9 cellular contexts compared by ENCODE assay signal in the genomic region with DNA sequence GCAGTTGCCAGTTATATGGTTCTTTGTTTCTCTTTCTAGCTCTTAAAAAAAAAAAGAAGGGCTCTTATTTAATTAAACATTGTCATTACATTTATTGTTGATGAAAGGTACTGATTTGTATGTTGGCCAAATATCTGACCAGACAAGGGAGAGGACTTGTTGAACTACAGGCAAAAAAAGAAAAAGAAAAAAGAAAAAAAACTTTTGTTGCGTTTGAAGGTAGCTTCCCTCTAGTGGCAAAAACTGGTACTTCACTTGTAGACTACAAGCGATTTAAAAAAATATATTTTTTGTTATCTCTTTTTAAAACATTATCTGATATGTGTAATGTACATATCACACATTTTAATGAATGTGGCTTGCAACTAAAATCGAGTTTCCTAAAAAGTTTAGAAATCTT.
DNase-seq lines count a peak whose midpoint lies in the region; ATAC-seq, FAIRE-seq and TF ChIP-seq lines count a peak whose summit lies in the region.
"Had no signal": no experiment of that assay in that cellular context is flagged by ENCODE, and none has a peak within 500 bp of the region (broad histone marks: within the 10 kb centered on the region; RNA-seq: fewer than 3 reads in every experiment).

No MANE protein-coding gene starts in this region.

- DNase-seq in ELF-1 (ENCODE audit: low read depth, low spot score) (peak; percentile 6), NCI-H146 (lab: John Stamatoyannopoulos, UW) (peak; percentile 21), neural progenitor cell (ENCODE audit: low spot score) (peak; percentile 70), mucosa of gallbladder (ENCODE audit: low spot score) (no peak), G401 (ENCODE audit: low spot score) (no peak)
- DNase-seq in effector memory CD4-positive, alpha-beta T cell = no peak

- FAIRE-seq in colon (lab: Jason Lieb, UNC) = peak; percentile 58

- ATAC-seq in HG02759 (IDR thresholded peaks at IDR 0.05; ENCODE audit: unreplicated experiment) = no peak

- H3K36me3 ChIP-seq in neural progenitor cell = no peaks in the 10 kb centered on the region
- H3K36me3 ChIP-seq in effector memory CD4-positive, alpha-beta T cell (ENCODE audit: control insufficient read depth, insufficient read depth, low read length) = no peaks in the 10 kb centered on the region

- H3K9me3 ChIP-seq in neural progenitor cell (ENCODE audit: low read depth) = no peaks in the 10 kb centered on the region
- no peaks in the 10 kb centered on the region for H3K9me3 ChIP-seq in effector memory CD4-positive, alpha-beta T cell (ENCODE audit: control insufficient read depth, low read length)

- peak; percentile 75 for TF ChIP-seq CTCF in neural progenitor cell (IDR thresholded peaks at IDR 0.05)

- H3K27me3 Mint-ChIP-seq in neural progenitor cell (ENCODE audit: insufficient read depth, low read depth) = no peaks in the 10 kb centered on the region
- H3K27me3 Mint-ChIP-seq: activated naive CD4-positive, alpha-beta T cell treated with anti-CD3 and anti-CD28 coated beads, Interleukin-2, amount 50 U/mL, for 24 hours had no signal

- in situ Hi-C loops in G401 (cut with HindIII; ENCODE audit: low sequenced_read_pairs) = no loop called here

- no peaks in the 10 kb centered on the region for H3K4me1 Mint-ChIP-seq in neural progenitor cell
- H3K4me1 Mint-ChIP-seq: activated naive CD4-positive, alpha-beta T cell treated with anti-CD3 and anti-CD28 coated beads, Interleukin-2, amount 50 U/mL, for 24 hours had no signal

- H3K27ac Mint-ChIP-seq in neural progenitor cell = no peak overlapping the region
- H3K27ac Mint-ChIP-seq: activated naive CD4-positive, alpha-beta T cell treated with anti-CD3 and anti-CD28 coated beads, Interleukin-2, amount 50 U/mL, for 24 hours had no signal

- H3K9ac ChIP-seq in neural progenitor cell = no peak overlapping the region

- H3K27ac ChIP-seq in neural progenitor cell = no peak overlapping the region
- no peak overlapping the region for H3K27ac ChIP-seq in effector memory CD4-positive, alpha-beta T cell (ENCODE audit: insufficient read depth, low read length, poor library complexity, severe bottlenecking)

- H3K36me3 Mint-ChIP-seq in neural progenitor cell = peaks cover 2% of the 10 kb centered on the region
- H3K36me3 Mint-ChIP-seq: activated naive CD4-positive, alpha-beta T cell treated with anti-CD3 and anti-CD28 coated beads, Interleukin-2, amount 50 U/mL, for 24 hours had no signal

- no peaks in the 10 kb centered on the region for H3K9me3 Mint-ChIP-seq in neural progenitor cell
- H3K9me3 Mint-ChIP-seq: activated naive CD4-positive, alpha-beta T cell treated with anti-CD3 and anti-CD28 coated beads, Interleukin-2, amount 50 U/mL, for 24 hours had no signal

- H3K4me3 Mint-ChIP-seq in neural progenitor cell = no peak overlapping the region
- H3K4me3 Mint-ChIP-seq: activated naive CD4-positive, alpha-beta T cell treated with anti-CD3 and anti-CD28 coated beads, Interleukin-2, amount 50 U/mL, for 24 hours had no signal

- no peak overlapping the region for H3K4me2 ChIP-seq in neural progenitor cell

- no peaks in the 10 kb centered on the region for H4K20me1 ChIP-seq in neural progenitor cell (ENCODE audit: low read depth)

- no peaks in the 10 kb centered on the region for H3K27me3 ChIP-seq in neural progenitor cell
- H3K27me3 ChIP-seq in effector memory CD4-positive, alpha-beta T cell (replicated peaks; ENCODE audit: control insufficient read depth, insufficient read depth, low read length, poor library complexity, severe bottlenecking) = no peaks in the 10 kb centered on the region

- H3K79me2 ChIP-seq in neural progenitor cell (ENCODE audit: low read depth) = no peaks in the 10 kb centered on the region

- H3K4me1 ChIP-seq in neural progenitor cell = no peaks in the 10 kb centered on the region
- H3K4me1 ChIP-seq in effector memory CD4-positive, alpha-beta T cell (ENCODE audit: control insufficient read depth, insufficient read depth, low read length, poor library complexity, severe bottlenecking) = no peaks in the 10 kb centered on the region

- H3F3A ChIP-seq in neural progenitor cell (ENCODE audit: low read depth) = peaks cover 25% of the 10 kb centered on the region

- H2AFZ ChIP-seq in neural progenitor cell (replicated peaks) = no peak overlapping the region

- no peak overlapping the region for H3K4me3 ChIP-seq in neural progenitor cell
- no peak overlapping the region for H3K4me3 ChIP-seq in effector memory CD4-positive, alpha-beta T cell (ENCODE audit: insufficient read depth, low read depth, low read length, poor library complexity, severe bottlenecking)

Comparison
In these comparisons a context has a peak if more than half of its experiments do, and no peak if none do; other contexts are left out.
1. DNase-seq: peak in ELF-1 (single experiment), NCI-H146 (single experiment) and neural progenitor cell (single experiment); none in mucosa of gallbladder (single experiment), G401 (single experiment) and effector memory CD4-positive, alpha-beta T cell (0 of 3).